1 cellular context compared by ENCODE assay signal in the genomic region with DNA sequence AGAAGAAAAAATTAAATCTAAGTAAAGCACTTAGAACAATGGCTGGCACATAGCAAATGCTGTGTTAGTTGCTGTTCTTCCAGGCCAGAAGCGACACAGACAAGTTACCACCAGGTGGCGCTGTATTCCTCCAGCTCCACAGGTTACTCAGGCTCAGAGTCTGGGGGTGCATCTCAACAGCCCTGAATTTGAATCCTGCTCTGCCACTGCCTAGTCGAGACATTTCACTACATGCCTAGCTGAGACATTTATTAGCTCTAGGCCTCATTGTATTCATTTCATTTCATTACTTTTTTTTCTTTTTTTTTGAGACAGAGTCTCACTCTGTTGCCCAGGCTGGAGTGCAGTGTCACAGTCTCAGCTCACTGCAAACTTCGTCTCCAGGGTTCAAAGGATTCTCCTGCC.
TF ChIP-seq lines count a peak whose summit lies in the region.

No MANE protein-coding gene starts in this region.

TF ChIP-seq in K562, 482 proteins besides CTCF, POLR2A, EP300 and RAD21 (continued from another document and continues in another):
- TF ChIP-seq, protein P1, sequence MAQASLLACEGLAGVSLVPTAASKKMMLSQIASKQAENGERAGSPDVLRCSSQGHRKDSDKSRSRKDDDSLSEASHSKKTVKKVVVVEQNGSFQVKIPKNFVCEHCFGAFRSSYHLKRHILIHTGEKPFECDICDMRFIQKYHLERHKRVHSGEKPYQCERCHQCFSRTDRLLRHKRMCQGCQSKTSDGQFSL (CRISPR knock-in tag; IDR thresholded peaks at IDR 0.05): no peak
- TF ChIP-seq, protein P1 (tag; IDR thresholded peaks at IDR 0.05): no peak
- TF ChIP-seq MTA2 (IDR thresholded peaks at IDR 0.05; ENCODE audit: low read depth) (no peak), ZNF212 (CRISPR knock-in tag; IDR thresholded peaks at IDR 0.05) (no peak), ARNT (IDR thresholded peaks at IDR 0.05) (no peak), HLTF (IDR thresholded peaks at IDR 0.05) (no peak), SIN3A (IDR thresholded peaks at IDR 0.05; ENCODE audit: borderline replicate concordance in 2 of 2, control insufficient read depth in 1 of 2, low read depth in 2 of 2, low read length in 2 of 2) (no peak), TFAM (CRISPR knock-in tag; conservative IDR thresholded peaks at IDR 0.05) (no peak), CREM (IDR thresholded peaks at IDR 0.05; ENCODE audit: low read depth) (0 out of 2 replicates have a peak, but pooled peaks have one; percentile 18), FOXJ2 (tag; IDR thresholded peaks at IDR 0.05) (no peak), ZKSCAN1 (IDR thresholded peaks at IDR 0.05; ENCODE audit: low read depth, low read length) (no peak), ZNF668 (CRISPR knock-in tag; IDR thresholded peaks at IDR 0.05) (no peak), KLF6 (CRISPR knock-in tag; IDR thresholded peaks at IDR 0.05; ENCODE audit: borderline replicate concordance) (no peak), CBX3 (IDR thresholded peaks at IDR 0.05; ENCODE audit: borderline replicate concordance in 1 of 2, low read length in 2 of 2) (no peak), RAD51 (IDR thresholded peaks at IDR 0.05; ENCODE audit: borderline replicate concordance, low read depth) (no peak), GTF2A2 (tag; IDR thresholded peaks at IDR 0.05) (no peak)
- TF ChIP-seq, protein P2, sequence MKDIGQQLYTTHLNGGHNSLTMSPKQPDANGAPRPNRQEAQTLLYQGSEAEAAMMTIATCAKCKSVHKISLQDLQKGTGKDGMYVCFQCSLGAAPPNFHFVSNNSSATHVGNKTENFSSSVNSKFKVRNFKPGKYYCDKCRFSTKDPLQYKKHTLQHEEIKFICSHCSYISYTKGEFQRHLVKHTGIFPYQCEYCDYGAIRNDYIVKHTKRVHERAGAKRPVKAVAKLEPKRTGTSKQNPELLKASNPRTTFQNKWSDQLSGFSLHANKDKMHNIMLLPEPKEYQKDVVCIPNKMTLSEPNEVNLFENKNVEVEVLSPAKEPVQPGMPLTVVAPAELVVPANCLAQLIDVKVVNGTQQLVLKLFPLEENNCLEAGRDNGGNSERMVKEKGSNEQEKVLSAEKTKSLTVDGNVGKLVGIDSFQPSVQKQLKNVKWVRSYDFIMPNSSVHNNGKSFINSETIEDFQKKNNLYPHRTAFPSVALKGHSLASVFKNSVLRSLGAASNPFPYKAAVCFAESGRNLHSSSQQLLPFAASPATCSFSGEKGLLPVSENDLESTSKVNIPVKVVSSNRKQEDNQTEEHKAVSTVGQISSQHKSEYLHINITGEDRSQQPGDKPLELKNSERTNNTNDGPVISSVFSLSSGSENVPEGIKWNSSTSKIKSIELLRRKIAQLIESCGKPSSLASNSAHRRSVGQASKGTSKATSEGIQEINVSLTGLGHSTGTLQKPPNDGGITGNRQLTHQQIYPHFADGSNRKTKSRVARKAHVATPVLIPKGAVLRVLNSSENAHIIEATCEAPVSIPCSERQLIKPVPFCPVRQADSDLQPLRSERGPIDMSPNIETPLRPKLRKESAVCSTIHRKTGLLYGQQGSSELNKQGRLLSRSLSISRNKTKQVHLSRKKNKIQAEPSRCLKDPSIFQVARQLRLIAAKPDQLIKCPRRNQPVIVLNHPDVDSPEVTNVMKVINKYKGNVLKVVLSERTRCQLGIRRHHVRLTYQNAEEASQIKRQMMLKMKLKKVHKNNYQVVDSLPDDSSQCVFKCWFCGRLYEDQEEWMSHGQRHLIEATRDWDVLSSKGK (CRISPR knock-in tag; IDR thresholded peaks at IDR 0.05): no peak
- TF ChIP-seq, protein P3, sequence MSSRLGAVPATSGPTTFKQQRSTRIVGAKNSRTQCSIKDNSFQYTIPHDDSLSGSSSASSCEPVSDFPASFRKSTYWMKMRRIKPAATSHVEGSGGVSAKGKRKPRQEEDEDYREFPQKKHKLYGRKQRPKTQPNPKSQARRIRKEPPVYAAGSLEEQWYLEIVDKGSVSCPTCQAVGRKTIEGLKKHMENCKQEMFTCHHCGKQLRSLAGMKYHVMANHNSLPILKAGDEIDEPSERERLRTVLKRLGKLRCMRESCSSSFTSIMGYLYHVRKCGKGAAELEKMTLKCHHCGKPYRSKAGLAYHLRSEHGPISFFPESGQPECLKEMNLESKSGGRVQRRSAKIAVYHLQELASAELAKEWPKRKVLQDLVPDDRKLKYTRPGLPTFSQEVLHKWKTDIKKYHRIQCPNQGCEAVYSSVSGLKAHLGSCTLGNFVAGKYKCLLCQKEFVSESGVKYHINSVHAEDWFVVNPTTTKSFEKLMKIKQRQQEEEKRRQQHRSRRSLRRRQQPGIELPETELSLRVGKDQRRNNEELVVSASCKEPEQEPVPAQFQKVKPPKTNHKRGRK (tag; IDR thresholded peaks at IDR 0.05): no peak
- TF ChIP-seq, protein P4, sequence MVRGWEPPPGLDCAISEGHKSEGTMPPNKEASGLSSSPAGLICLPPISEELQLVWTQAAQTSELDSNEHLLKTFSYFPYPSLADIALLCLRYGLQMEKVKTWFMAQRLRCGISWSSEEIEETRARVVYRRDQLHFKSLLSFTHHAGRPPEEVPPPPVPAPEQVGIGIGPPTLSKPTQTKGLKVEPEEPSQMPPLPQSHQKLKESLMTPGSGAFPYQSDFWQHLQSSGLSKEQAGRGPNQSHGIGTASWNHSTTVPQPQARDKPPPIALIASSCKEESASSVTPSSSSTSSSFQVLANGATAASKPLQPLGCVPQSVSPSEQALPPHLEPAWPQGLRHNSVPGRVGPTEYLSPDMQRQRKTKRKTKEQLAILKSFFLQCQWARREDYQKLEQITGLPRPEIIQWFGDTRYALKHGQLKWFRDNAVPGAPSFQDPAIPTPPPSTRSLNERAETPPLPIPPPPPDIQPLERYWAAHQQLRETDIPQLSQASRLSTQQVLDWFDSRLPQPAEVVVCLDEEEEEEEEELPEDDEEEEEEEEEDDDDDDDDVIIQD (CRISPR knock-in tag; IDR thresholded peaks at IDR 0.05): no peak
- TF ChIP-seq, protein P5, sequence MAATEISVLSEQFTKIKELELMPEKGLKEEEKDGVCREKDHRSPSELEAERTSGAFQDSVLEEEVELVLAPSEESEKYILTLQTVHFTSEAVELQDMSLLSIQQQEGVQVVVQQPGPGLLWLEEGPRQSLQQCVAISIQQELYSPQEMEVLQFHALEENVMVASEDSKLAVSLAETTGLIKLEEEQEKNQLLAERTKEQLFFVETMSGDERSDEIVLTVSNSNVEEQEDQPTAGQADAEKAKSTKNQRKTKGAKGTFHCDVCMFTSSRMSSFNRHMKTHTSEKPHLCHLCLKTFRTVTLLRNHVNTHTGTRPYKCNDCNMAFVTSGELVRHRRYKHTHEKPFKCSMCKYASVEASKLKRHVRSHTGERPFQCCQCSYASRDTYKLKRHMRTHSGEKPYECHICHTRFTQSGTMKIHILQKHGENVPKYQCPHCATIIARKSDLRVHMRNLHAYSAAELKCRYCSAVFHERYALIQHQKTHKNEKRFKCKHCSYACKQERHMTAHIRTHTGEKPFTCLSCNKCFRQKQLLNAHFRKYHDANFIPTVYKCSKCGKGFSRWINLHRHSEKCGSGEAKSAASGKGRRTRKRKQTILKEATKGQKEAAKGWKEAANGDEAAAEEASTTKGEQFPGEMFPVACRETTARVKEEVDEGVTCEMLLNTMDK (IDR thresholded peaks at IDR 0.05; ENCODE audit: borderline replicate concordance, insufficient read depth, low read depth, low read length, poor library complexity, severe bottlenecking): peak; percentile 2
- TF ChIP-seq, protein P6, sequence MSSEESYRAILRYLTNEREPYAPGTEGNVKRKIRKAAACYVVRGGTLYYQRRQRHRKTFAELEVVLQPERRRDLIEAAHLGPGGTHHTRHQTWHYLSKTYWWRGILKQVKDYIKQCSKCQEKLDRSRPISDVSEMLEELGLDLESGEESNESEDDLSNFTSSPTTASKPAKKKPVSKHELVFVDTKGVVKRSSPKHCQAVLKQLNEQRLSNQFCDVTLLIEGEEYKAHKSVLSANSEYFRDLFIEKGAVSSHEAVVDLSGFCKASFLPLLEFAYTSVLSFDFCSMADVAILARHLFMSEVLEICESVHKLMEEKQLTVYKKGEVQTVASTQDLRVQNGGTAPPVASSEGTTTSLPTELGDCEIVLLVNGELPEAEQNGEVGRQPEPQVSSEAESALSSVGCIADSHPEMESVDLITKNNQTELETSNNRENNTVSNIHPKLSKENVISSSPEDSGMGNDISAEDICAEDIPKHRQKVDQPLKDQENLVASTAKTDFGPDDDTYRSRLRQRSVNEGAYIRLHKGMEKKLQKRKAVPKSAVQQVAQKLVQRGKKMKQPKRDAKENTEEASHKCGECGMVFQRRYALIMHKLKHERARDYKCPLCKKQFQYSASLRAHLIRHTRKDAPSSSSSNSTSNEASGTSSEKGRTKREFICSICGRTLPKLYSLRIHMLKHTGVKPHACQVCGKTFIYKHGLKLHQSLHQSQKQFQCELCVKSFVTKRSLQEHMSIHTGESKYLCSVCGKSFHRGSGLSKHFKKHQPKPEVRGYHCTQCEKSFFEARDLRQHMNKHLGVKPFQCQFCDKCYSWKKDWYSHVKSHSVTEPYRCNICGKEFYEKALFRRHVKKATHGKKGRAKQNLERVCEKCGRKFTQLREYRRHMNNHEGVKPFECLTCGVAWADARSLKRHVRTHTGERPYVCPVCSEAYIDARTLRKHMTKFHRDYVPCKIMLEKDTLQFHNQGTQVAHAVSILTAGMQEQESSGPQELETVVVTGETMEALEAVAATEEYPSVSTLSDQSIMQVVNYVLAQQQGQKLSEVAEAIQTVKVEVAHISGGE (CRISPR knock-in tag; IDR thresholded peaks at IDR 0.05): no peak
- TF ChIP-seq, protein P7, sequence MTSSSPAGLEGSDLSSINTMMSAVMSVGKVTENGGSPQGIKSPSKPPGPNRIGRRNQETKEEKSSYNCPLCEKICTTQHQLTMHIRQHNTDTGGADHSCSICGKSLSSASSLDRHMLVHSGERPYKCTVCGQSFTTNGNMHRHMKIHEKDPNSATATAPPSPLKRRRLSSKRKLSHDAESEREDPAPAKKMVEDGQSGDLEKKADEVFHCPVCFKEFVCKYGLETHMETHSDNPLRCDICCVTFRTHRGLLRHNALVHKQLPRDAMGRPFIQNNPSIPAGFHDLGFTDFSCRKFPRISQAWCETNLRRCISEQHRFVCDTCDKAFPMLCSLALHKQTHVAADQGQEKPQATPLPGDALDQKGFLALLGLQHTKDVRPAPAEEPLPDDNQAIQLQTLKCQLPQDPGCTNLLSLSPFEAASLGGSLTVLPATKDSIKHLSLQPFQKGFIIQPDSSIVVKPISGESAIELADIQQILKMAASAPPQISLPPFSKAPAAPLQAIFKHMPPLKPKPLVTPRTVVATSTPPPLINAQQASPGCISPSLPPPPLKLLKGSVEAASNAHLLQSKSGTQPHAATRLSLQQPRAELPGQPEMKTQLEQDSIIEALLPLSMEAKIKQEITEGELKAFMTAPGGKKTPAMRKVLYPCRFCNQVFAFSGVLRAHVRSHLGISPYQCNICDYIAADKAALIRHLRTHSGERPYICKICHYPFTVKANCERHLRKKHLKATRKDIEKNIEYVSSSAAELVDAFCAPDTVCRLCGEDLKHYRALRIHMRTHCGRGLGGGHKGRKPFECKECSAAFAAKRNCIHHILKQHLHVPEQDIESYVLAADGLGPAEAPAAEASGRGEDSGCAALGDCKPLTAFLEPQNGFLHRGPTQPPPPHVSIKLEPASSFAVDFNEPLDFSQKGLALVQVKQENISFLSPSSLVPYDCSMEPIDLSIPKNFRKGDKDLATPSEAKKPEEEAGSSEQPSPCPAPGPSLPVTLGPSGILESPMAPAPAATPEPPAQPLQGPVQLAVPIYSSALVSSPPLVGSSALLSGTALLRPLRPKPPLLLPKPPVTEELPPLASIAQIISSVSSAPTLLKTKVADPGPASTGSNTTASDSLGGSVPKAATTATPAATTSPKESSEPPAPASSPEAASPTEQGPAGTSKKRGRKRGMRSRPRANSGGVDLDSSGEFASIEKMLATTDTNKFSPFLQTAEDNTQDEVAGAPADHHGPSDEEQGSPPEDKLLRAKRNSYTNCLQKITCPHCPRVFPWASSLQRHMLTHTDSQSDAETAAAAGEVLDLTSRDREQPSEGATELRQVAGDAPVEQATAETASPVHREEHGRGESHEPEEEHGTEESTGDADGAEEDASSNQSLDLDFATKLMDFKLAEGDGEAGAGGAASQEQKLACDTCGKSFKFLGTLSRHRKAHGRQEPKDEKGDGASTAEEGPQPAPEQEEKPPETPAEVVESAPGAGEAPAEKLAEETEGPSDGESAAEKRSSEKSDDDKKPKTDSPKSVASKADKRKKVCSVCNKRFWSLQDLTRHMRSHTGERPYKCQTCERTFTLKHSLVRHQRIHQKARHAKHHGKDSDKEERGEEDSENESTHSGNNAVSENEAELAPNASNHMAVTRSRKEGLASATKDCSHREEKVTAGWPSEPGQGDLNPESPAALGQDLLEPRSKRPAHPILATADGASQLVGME (CRISPR knock-in tag; IDR thresholded peaks at IDR 0.05): no peak
